ENCODE assay signal across 24 cellular contexts in the genomic region with DNA sequence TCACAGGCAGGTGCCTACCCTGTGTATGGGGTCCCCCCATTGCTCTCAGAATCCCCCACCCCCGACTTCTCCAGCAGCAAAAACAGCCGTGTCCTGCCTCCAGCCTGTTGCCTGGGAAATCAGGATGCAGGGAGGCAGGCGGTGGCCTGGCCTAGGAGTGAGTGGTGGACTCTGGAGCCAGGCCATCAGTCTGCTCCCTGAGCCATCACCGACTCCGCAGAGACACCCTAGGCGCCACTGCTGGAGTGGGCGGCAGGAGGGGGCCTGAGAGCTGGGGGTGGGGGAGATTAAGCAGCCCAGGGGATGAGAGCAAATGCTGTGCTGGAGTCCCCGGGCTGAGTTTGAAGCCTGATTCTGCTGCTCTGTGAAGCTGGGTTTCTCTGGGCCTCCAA.
A peak's percentile ranks its signal among the peaks of the same experiment; 100 is the strongest.
DNase-seq lines count a peak whose midpoint lies in the region; FAIRE-seq and TF ChIP-seq lines count a peak whose summit lies in the region.
"Had no signal": no experiment of that assay in that cellular context is flagged by ENCODE, and none has a peak within 500 bp of the region (broad histone marks: within the 10 kb centered on the region; RNA-seq: fewer than 3 reads in every experiment).

No MANE protein-coding gene starts in this region.

- H3K14ac ChIP-seq in H1 (ENCODE audit: insufficient read length): no peak overlapping the region

- H3K4me1 ChIP-seq in HEK293 (ENCODE audit: control insufficient read depth, insufficient read depth, low read length) (no peaks in the 10 kb centered on the region; the same call in 1 of the 2 replicates), H1 (replicated peaks in 1 of 4; ENCODE audit: control insufficient read depth in 3 of 4, insufficient read depth in 4 of 4, low read length in 3 of 4) (peaks cover 0 to 15% (median 10%) of the 10 kb centered on the region in 4 experiments; a peak in 6 of 7 replicates)
- H3K4me1 ChIP-seq: HAP-1 had no signal

- H3K23me2 ChIP-seq in H1 (ENCODE audit: low read depth, low read length): no peaks in the 10 kb centered on the region

- H3K9ac ChIP-seq in H1 (replicated peaks in 1 of 4; ENCODE audit: extremely low read depth in 1 of 4, low read depth in 3 of 4, low read length in 3 of 4): no peak overlapping the region
- H3K9ac ChIP-seq: BLaER1 had no signal

- H2AK5ac ChIP-seq in H1 (ENCODE audit: low read depth, low read length): no peak overlapping the region

- no peak overlapping the region for H3K4me3 Mint-ChIP-seq in neural crest cell
- H3K4me3 Mint-ChIP-seq: B cell; CD4-positive, CD25-positive, alpha-beta regulatory T cell; CD8-positive, alpha-beta T cell; GM23338 had no signal

- no peak overlapping the region for H4K8ac ChIP-seq in H1 (ENCODE audit: extremely low read depth, insufficient read depth, low read length)

- H3K79me2 ChIP-seq in H1 (ENCODE audit: control insufficient read depth in 1 of 2, insufficient read depth in 2 of 2, low read length in 2 of 2): no peaks in the 10 kb centered on the region

- TF ChIP-seq CTCF in HEK293 (tag by site-specific recombination; IDR thresholded peaks at IDR 0.05) (no peak), H1 (IDR thresholded peaks at IDR 0.05; ENCODE audit: control extremely low read depth in 1 of 3, insufficient read depth in 1 of 3, low read depth in 1 of 3, low read length in 3 of 3) (no peak), neural crest cell (conservative IDR thresholded peaks at IDR 0.05) (no peak)

- no peak overlapping the region for H2BK120ac ChIP-seq in H1 (replicated peaks; ENCODE audit: low read depth, low read length)

- TF ChIP-seq POLR2A in H1 (IDR thresholded peaks at IDR 0.05; ENCODE audit: control extremely low read depth in 1 of 2, low read depth in 2 of 2, low read length in 2 of 2): no peak

- H3K23ac ChIP-seq in H1 (ENCODE audit: insufficient read length): no peak overlapping the region

- peak overlapping the region; percentile 73 for H3K27ac Mint-ChIP-seq in neural crest cell (ENCODE audit: unreplicated experiment)
- H3K27ac Mint-ChIP-seq: B cell; CD8-positive, alpha-beta T cell; GM23338 had no signal

- H3K9me3 Mint-ChIP-seq in neural crest cell: no peaks in the 10 kb centered on the region
- H3K9me3 Mint-ChIP-seq: CD8-positive, alpha-beta T cell; GM23338 had no signal

- H3K4me2 ChIP-seq in H1 (ENCODE audit: insufficient read depth in 1 of 2, low read depth in 2 of 2, low read length in 2 of 2): no peak overlapping the region
- H3K4me2 ChIP-seq: BLaER1, GM23338 had no signal

- no peak overlapping the region for H3K4ac ChIP-seq in H1 (replicated peaks; ENCODE audit: insufficient read length, low read depth, low read length)

- H3K27ac ChIP-seq in HEK293 (ENCODE audit: extremely low read depth, low read depth, low read length) (no peak overlapping the region), H1 (ENCODE audit: low read depth, low read length) (no peak overlapping the region)
- H3K27ac ChIP-seq: 22Rv1, BLaER1, C4-2B had no signal

- H3K79me1 ChIP-seq in H1 (ENCODE audit: low read depth, low read length): no peaks in the 10 kb centered on the region

- TF ChIP-seq RAD21 in H1 (IDR thresholded peaks at IDR 0.05 in 1 of 2, conservative IDR thresholded peaks at IDR 0.05 in 1 of 2; ENCODE audit: low read depth in 2 of 2, low read length in 2 of 2): no peak

- TF ChIP-seq EP300 in H1 (IDR thresholded peaks at IDR 0.05; ENCODE audit: borderline replicate concordance in 1 of 2, low read depth in 2 of 2, low read length in 2 of 2): no peak

- no peak overlapping the region for H2AFZ ChIP-seq in H1 (ENCODE audit: low read length)

- H2BK12ac ChIP-seq in H1 (ENCODE audit: low read depth, low read length): no peak overlapping the region

- no peaks in the 10 kb centered on the region for H3K36me3 ChIP-seq in HEK293 (ENCODE audit: control insufficient read depth in 2 of 2, insufficient read depth in 1 of 2, low read length in 2 of 2)
- H3K36me3 ChIP-seq in H1 (ENCODE audit: control insufficient read depth in 2 of 4, insufficient read depth in 4 of 4, low read length in 3 of 4): no peaks in the 10 kb centered on the region
- H3K36me3 ChIP-seq: BLaER1, HAP-1 had no signal

- peak; percentile 69 for DNase-seq in NCI-H82 (lab: John Stamatoyannopoulos, UW)
- no peak for DNase-seq in NCI-H82 treated with DMSO at 0.1 percent for 48 hours (lab: John Stamatoyannopoulos, UW; ENCODE audit: unreplicated experiment)
- DNase-seq in H1 (ENCODE audit: low read depth in 1 of 2, low spot score in 2 of 2): no peak
- no peak for DNase-seq in neural crest cell (ENCODE audit: low read depth, low spot score)
- no peak for DNase-seq in SK-N-DZ (ENCODE audit: low spot score)
- DNase-seq in NCI-H2107 treated with DMSO at 0.1 percent for 48 hours (lab: John Stamatoyannopoulos, UW; ENCODE audit: unreplicated experiment): no peak
- no peak for DNase-seq in DMS153 treated with DMSO at 0.1 percent for 48 hours (lab: John Stamatoyannopoulos, UW; ENCODE audit: unreplicated experiment)
- DNase-seq: Caco-2; CD4-positive, CD25-positive, alpha-beta regulatory T cell; CD8-positive, alpha-beta T cell; DMS153; DMS79; EL; GDM1 had no signal

- POLR2A ChIA-PET in HEK293 (lab: Yijun Ruan, JAX): no interaction called here
- POLR2A ChIA-PET in H1 (lab: Charles Lee; ENCODE audit: partially characterized antibody): interaction anchor here (0.6 kb wide), 1 partner anchor 11 kb away, joined by 4 read pairs; no protein-coding TSS in a partner anchor

- peaks cover 6% of the 10 kb centered on the region for H3K4me1 Mint-ChIP-seq in neural crest cell

- H3K56ac ChIP-seq in H1 (replicated peaks; ENCODE audit: insufficient read length, low read depth, low read length): no peak overlapping the region

- no peaks in the 10 kb centered on the region for H3K36me3 Mint-ChIP-seq in neural crest cell (ENCODE audit: low read depth)
- H3K36me3 Mint-ChIP-seq: CD8-positive, alpha-beta T cell had no signal

- H4K20me1 ChIP-seq in H1 (replicated peaks in 1 of 2; ENCODE audit: control insufficient read depth in 1 of 2, insufficient read depth in 2 of 2, low read length in 2 of 2): no peaks in the 10 kb centered on the region
- H4K20me1 ChIP-seq: BLaER1 had no signal

- no peak overlapping the region for H4K91ac ChIP-seq in H1 (replicated peaks; ENCODE audit: insufficient read length, low read length)

- H3K27me3 ChIP-seq in H1 (replicated peaks in 1 of 4; ENCODE audit: control insufficient read depth in 3 of 4, extremely low read depth in 1 of 4, insufficient read depth in 3 of 4, low read length in 3 of 4): no peaks in the 10 kb centered on the region; a peak in 2 of 7 replicates
- H3K27me3 ChIP-seq: BLaER1 had no signal

- H2BK15ac ChIP-seq in H1 (ENCODE audit: low read length): no peak overlapping the region

- no peak overlapping the region for H3K18ac ChIP-seq in H1 (ENCODE audit: extremely low read depth, low read length)

- CTCF ChIA-PET in HEK293 (lab: Yijun Ruan, JAX) (interaction anchor here (0.6 to 2.0 kb wide), 5 partner anchors 11 to 197 kb away, joined by 3 to 7 read pairs (median 3); no protein-coding TSS in a partner anchor), H1 (lab: Charles Lee; ENCODE audit: partially characterized antibody) (interaction anchor here (0.5 to 3.4 kb wide), 11 partner anchors 15 to 153 kb away, joined by 3 to 15 read pairs (median 3); no protein-coding TSS in a partner anchor)

- no peak overlapping the region for H3K4me3 ChIP-seq in HEK293 (ENCODE audit: low read depth, low read length)
- no peak overlapping the region for H3K4me3 ChIP-seq in H1 (ENCODE audit: extremely low read depth in 1 of 4, insufficient read depth in 2 of 4, low read depth in 3 of 4, low read length in 4 of 4)
- H3K4me3 ChIP-seq: BLaER1, GM12878, GM23338, HAP-1 had no signal

- no peak for FAIRE-seq in H1 (lab: Jason Lieb, UNC)
- FAIRE-seq: A204.1, GM12878, H54 had no signal

- peaks cover 15% of the 10 kb centered on the region for H3K27me3 Mint-ChIP-seq in neural crest cell (ENCODE audit: low read depth)

- WGBS in H1 (ENCODE audit: extremely low coverage in 1 of 2, insufficient coverage in 1 of 2, insufficient read length in 1 of 2, insufficient replicate concordance in 2 of 2, low coverage in 1 of 2, low lambda C conversion rate in 2 of 2, missing lambda C conversion rate in 1 of 2), 2 experiments: 82% methylated on average over 7 of the region's 8 CpGs; no CpG with 5 or more reads in 1 of the 2 experiments

- no peak overlapping the region for H4K5ac ChIP-seq in H1 (ENCODE audit: insufficient read length, low read depth, low read length)

- 0 out of 2 replicates have a peak overlapping the region, but pooled peaks have one; percentile 77 for H2BK20ac ChIP-seq in H1 (ENCODE audit: low read length)

- no peaks in the 10 kb centered on the region for H3K9me3 ChIP-seq in HEK293 (ENCODE audit: control insufficient read depth, insufficient read depth, low read depth, low read length)
- no peaks in the 10 kb centered on the region for H3K9me3 ChIP-seq in H1 (ENCODE audit: insufficient read depth in 2 of 2, low read depth in 1 of 2, low read length in 1 of 2)
- H3K9me3 ChIP-seq: BLaER1, Caco-2, HAP-1 had no signal

- H2BK5ac ChIP-seq in H1 (ENCODE audit: low read depth, low read length): no peak overlapping the region

TF ChIP-seq in HEK293, 187 proteins besides CTCF, POLR2A, EP300 and RAD21 (continues in another document):
- no peak for TF ChIP-seq ELK4 (IDR thresholded peaks at IDR 0.05; ENCODE audit: borderline replicate concordance, low read depth, low read length)
- peak; percentile 32; the same call in 1 of the 2 replicates for TF ChIP-seq EGR2 (tag by site-specific recombination; IDR thresholded peaks at IDR 0.05; ENCODE audit: low read depth)

TF ChIP-seq in H1, 55 proteins besides CTCF, POLR2A, EP300 and RAD21:
- TF ChIP-seq KDM1A (IDR thresholded peaks at IDR 0.05; ENCODE audit: borderline replicate concordance, low read length): 0 out of 2 replicates have a peak, but pooled peaks have one; percentile 25
- no peak for TF ChIP-seq CHD1 (IDR thresholded peaks at IDR 0.05; ENCODE audit: low read depth, low read length)
